ENCODE assay signal across 8 cellular contexts in the genomic region with DNA sequence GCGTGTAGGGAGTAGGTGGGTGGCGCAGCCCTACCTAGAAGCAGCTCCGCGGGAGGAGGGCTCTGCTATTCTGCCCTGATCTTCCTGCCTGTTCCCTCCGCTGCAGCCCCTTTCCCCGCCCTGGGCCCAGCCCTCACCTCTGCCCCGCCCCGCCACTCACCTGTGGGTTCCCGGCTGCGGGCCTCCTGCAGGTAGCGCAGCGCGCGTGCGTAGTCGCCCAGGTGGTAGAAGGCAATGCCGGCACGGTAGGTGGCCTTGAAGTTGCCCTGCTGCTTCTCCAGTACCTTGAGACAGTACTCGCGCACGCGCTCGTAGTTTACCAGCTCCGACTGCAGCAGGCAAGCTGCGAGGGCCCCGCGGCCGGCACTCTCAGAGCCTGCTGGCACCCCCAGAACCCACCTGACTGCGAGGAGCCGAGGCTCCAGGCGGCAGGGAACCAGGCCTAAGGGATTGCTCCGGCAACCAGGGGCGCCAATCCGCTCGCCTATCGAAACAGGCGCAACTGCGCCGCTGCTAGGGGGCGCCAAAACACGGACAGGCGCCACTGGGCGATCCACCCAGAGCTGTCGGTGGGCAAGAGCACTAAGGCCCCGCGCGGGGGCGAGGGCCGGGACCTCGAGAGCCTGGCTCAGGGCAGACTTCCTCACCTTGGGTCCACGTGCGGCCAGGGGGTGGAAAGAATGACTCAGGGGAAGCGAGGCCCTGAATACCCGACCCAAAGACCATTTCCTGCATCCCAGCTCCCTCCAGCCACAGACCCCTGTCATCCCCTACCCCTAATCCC. TPM values are rescaled to one million over a fixed set of nuclear protein-coding genes. Genes with fewer than 3 reads are reported as not detected.
DNase-seq lines count a peak whose midpoint lies in the region; ATAC-seq, FAIRE-seq and TF ChIP-seq lines count a peak whose summit lies in the region.

No MANE protein-coding gene starts in this region.

- no peaks in the 10 kb centered on the region for H3K9me3 ChIP-seq in pancreas
- H3K9me3 ChIP-seq in sigmoid colon = no peaks in the 10 kb centered on the region

- H3K27ac ChIP-seq in dorsolateral prefrontal cortex (peak overlapping the region in 44 of 59 donors; percentile 7 to 90 (median 66)), pancreas (no peak overlapping the region), sigmoid colon (no peak overlapping the region)

- no peak for FAIRE-seq in pancreas (lab: Jason Lieb, UNC)

- H3K4me1 ChIP-seq in pancreas = no peaks in the 10 kb centered on the region
- H3K4me1 ChIP-seq in sigmoid colon = peaks cover 0 to 19% (median 11%) of the 10 kb centered on the region in 4 donors

- H3K4me3 ChIP-seq in dorsolateral prefrontal cortex = peak overlapping the region in 58 of 59 donors; percentile 11 to 71 (median 56)
- peak overlapping the region in 1 of 4 donors; percentile 8 for H3K4me3 ChIP-seq in pancreas
- no peak overlapping the region for H3K4me3 ChIP-seq in sigmoid colon

- ATAC-seq in pancreas (peak; percentile 69 to 88 (median 80)), GM19351 (IDR thresholded peaks at IDR 0.05; ENCODE audit: unreplicated experiment) (no peak), HG02610 (IDR thresholded peaks at IDR 0.05; ENCODE audit: unreplicated experiment) (no peak)

- DNase-seq in NCI-H2107 treated with DMSO at 0.1 percent for 48 hours (lab: John Stamatoyannopoulos, UW; ENCODE audit: unreplicated experiment) (peak; percentile 61), dorsolateral prefrontal cortex (peak in 1 of 10 donors; percentile 71), pancreas (peak; percentile 73 to 93 (median 79)), SHP77 (lab: John Stamatoyannopoulos, UW) (no peak), sigmoid colon (no peak)

- H3K27me3 ChIP-seq in dorsolateral prefrontal cortex (peaks cover 0 to 22% (median 0%) of the 10 kb centered on the region in 45 donors), pancreas (peaks cover 0 to 11% (median 2%) of the 10 kb centered on the region in 4 donors), sigmoid colon (peaks cover 29 to 57% (median 35%) of the 10 kb centered on the region in 3 donors)

- 5 to 7% methylated on average over 50 to 54 of the region's 54 CpGs for WGBS in pancreas, 2 donors
- WGBS in sigmoid colon, 2 donors = 6 to 12% methylated on average over 54 of the region's 54 CpGs

- H3K36me3 ChIP-seq in pancreas = no peaks in the 10 kb centered on the region
- H3K36me3 ChIP-seq in sigmoid colon = peaks cover 0 to 7% (median 0%) of the 10 kb centered on the region in 4 donors

- TF ChIP-seq CTCF in GM12872 (IDR thresholded peaks at IDR 0.05; ENCODE audit: insufficient read depth, low read depth, low read length) = peak; percentile 63
- TF ChIP-seq CTCF in dorsolateral prefrontal cortex (IDR thresholded peaks at IDR 0.05 in 54 of 56, conservative IDR thresholded peaks at IDR 0.05 in 2 of 56; ENCODE audit: low read depth in 1 of 56, partially characterized antibody in 56 of 56) = peak in 47 of 56 donors; percentile 11 to 56 (median 36)
- TF ChIP-seq CTCF in pancreas (IDR thresholded peaks at IDR 0.05) = no peak
- no peak for TF ChIP-seq CTCF in sigmoid colon (IDR thresholded peaks at IDR 0.05)

- TF ChIP-seq EP300 in sigmoid colon (IDR thresholded peaks at IDR 0.05) = no peak

- TF ChIP-seq POLR2A in sigmoid colon (IDR thresholded peaks at IDR 0.05) = no peak

- intact Hi-C loops in dorsolateral prefrontal cortex (cut with DNase I) (loop anchor here in 1 of 2 donors (5.0 to 10.0 kb wide), 2 partner anchors 65 to 382 kb away; a partner anchor contains a TSS), pancreas (cut with DNase I) (no loop called here), sigmoid colon (cut with DNase I) (no loop called here)

RNA-seq across cellular contexts. Expression of a gene that starts 1.0 kb away (rescaled TPM):
- total RNA-seq in dorsolateral prefrontal cortex (100 to 1,000 TPM in 13 of 120 experiments, 10 to 100 TPM in 107; 27.3 to 112 (median 74.4) TPM), pancreas (not detected), sigmoid colon (1 to 10 TPM in 2 of 4 donors, not detected in 2; 1.1 to 5.0 TPM)
- polyA plus RNA-seq in pancreas (under 1 TPM in 1 of 2 donors, not detected in 1; 0.05 TPM), sigmoid colon (under 1 TPM in 1 of 3 donors, not detected in 2; 0.34 TPM)

RNA-seq across cellular contexts. Expression of a gene that starts 9.3 kb away (rescaled TPM):
- total RNA-seq in dorsolateral prefrontal cortex (10 to 100 TPM in 1 of 120 experiments, 1 to 10 TPM in 86, under 1 TPM in 30, not detected in 3; 0.32 to 10.0 (median 1.6) TPM), pancreas (under 1 TPM in 1 of 6 donors, not detected in 5; 0.19 TPM), sigmoid colon (not detected)
- polyA plus RNA-seq in pancreas (under 1 TPM in 1 of 2 donors, not detected in 1; 0.21 TPM), sigmoid colon (under 1 TPM in 1 of 3 donors, not detected in 2; 0.23 TPM)

RNA-seq across cellular contexts. Expression of a gene that starts 26.0 kb away (rescaled TPM):
- total RNA-seq in dorsolateral prefrontal cortex = 100 to 1,000 TPM in 114 of 120 experiments, 10 to 100 TPM in 6; 72.4 to 232 (median 136) TPM
- total RNA-seq in pancreas = 10 to 100 TPM in 1 of 6 donors, 1 to 10 TPM in 5; 5.9 to 13.7 (median 7.1) TPM
- polyA plus RNA-seq in pancreas = 10 to 100 TPM; 12.4 to 32.8 TPM
- 10 to 100 TPM in 2 of 4 donors, 1 to 10 TPM in 2; 6.4 to 17.2 (median 10.5) TPM for total RNA-seq in sigmoid colon
- 1 to 10 TPM; 4.2 to 9.8 (median 4.2) TPM for polyA plus RNA-seq in sigmoid colon

Comparison
In these comparisons a context has a peak if more than half of its experiments do, and no peak if none do; other contexts are left out.
1. CTCF ChIP-seq: peak in GM12872 (single experiment) and dorsolateral prefrontal cortex (47 of 56); none in pancreas (0 of 4) and sigmoid colon (0 of 4).
2. DNase-seq: peak in NCI-H2107 treated with DMSO at 0.1 percent for 48 hours (single experiment) and pancreas (6 of 6); none in SHP77 (0 of 2) and sigmoid colon (single experiment).
3. H3K27ac ChIP-seq: peak in dorsolateral prefrontal cortex (44 of 59); none in pancreas (0 of 4) and sigmoid colon (0 of 4).
4. H3K4me3 ChIP-seq: peak in dorsolateral prefrontal cortex (58 of 59); none in sigmoid colon (0 of 4).
5. ATAC-seq: peak in pancreas (4 of 4); none in GM19351 (single experiment) and HG02610 (single experiment).
6. RNA of a gene that starts 1.0 kb away (total RNA-seq): 27.3 to 112 TPM in dorsolateral prefrontal cortex; 1.1 to 5.0 TPM in sigmoid colon and not detected in pancreas; every median in the first group is over 4 times any median in the second.
7. RNA of a gene that starts 26.0 kb away (total RNA-seq): 72.4 to 232 TPM in dorsolateral prefrontal cortex; 6.4 to 17.2 TPM in sigmoid colon and 5.9 to 13.7 TPM in pancreas; every median in the first group is over 4 times any median in the second.